3 cellular contexts compared by ENCODE assay signal in genomic region chr6:22794844-22795243, GRCh38.
"Had no signal": no experiment of that assay in that cellular context is flagged by ENCODE, and none has a peak within 500 bp of the region (broad histone marks: within the 10 kb centered on the region; RNA-seq: fewer than 3 reads in every experiment).

No MANE protein-coding gene starts in this region.

- ATAC-seq: GM12878 had no signal

- DNase-seq: GDM1, GF-D8 had no signal

- H3K4me3 ChIP-seq: GM12878 had no signal
